Comparison of ENCODE assay signal across 8 cellular contexts in the genomic region with DNA sequence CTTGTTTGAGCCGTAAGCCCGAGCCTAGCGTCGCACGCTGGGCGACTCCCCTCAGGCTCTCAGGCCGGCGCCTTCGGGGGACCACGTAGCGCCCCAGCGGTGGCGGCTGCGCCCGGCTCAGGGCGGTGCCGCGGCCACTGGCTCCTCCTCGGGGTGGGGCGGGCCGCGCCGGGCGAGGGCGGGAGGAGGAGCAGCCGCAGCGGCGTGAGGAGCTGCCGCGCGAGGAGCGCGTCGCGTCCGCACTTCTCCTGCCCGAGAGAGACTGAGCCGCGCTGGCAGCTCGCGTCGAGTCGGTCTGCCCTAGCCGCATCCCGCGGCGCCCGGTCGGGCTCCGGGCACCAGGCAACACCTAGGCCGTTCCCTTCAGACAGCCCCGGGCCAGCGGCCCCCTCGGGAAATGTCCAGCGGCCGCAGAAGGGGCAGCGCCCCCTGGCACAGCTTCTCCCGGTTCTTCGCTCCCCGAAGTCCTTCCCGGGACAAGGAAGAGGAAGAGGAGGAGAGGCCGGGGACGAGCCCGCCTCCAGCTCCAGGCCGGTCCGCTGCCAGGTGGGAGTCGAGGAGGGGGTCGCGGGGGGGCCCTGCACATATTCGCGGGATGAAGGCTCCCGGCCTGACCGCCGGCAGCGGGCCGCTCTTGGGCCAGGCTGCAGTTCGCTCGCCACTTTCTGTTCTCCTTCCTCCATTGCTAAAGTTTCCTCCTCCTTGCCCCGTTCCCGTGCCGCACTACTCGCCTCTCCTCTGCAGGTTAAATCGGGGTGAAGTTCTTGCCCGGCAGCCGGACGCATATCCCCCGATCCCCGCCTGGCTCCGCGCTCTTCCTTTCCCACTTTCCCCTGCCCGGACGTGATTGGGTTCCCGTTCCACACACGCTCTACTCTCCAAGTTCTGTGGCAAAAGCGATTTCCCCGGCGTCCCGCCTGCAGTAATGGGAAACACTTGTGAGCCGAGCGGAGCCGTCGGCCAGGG. TPM values are rescaled to one million over a fixed set of nuclear protein-coding genes. Genes with fewer than 3 reads are reported as not detected.
DNase-seq lines count a peak whose midpoint lies in the region; ATAC-seq and TF ChIP-seq lines count a peak whose summit lies in the region.

Gene CRYBG3 (plus strand): TSS at position 202 of the 966 bp plus-strand sequence. CDS start 196 bp downstream, at position 398.

- H3K4me1 Mint-ChIP-seq in endothelial cell (ENCODE audit: unreplicated experiment) = peaks cover 23% of the 10 kb centered on the region

- peak within 1 kb of the TSS; percentile 97 for H3K27ac Mint-ChIP-seq in endothelial cell (ENCODE audit: unreplicated experiment)

- H3K9me3 Mint-ChIP-seq in endothelial cell (ENCODE audit: unreplicated experiment) = no peaks in the 10 kb centered on the region

- H3K4me3 Mint-ChIP-seq in endothelial cell (ENCODE audit: unreplicated experiment) = peak within 1 kb of the TSS; percentile 100

- H3K36me3 Mint-ChIP-seq in endothelial cell (ENCODE audit: low read depth, unreplicated experiment) = peaks cover 4% of the 10 kb centered on the region

- H3K27me3 Mint-ChIP-seq in endothelial cell (ENCODE audit: unreplicated experiment) = peaks cover 17% of the 10 kb centered on the region

- DNase-seq in COLO829 (ENCODE audit: low spot score) (peak; percentile 77), NOMO-1 treated with dmso at 0.1 percent for 144 hours (lab: John Stamatoyannopoulos, UW; ENCODE audit: unreplicated experiment) (peak; percentile 78), endothelial cell (ENCODE audit: low spot score) (peak; percentile 84), midbrain (lab: John Stamatoyannopoulos, UW) (peak; percentile 83)
- peak; percentile 82 for DNase-seq in activated CD8-positive, alpha-beta memory T cell treated with anti-CD3 and anti-CD28 coated beads, Interleukin-2, amount 50 U/mL, for 4 hours
- DNase-seq in stimulated activated CD8-positive, alpha-beta memory T cell treated with anti-CD3 and anti-CD28 coated beads, Interleukin-15, amount 100 ng/mL, for 48 hours (ENCODE audit: low read depth in 2 of 2) = peak; percentile 81

- no peak for TF ChIP-seq CTCF in endothelial cell (IDR thresholded peaks at IDR 0.05; ENCODE audit: unreplicated experiment)

- ATAC-seq in GM19455 (IDR thresholded peaks at IDR 0.05; ENCODE audit: unreplicated experiment) (peak; percentile 98), HG03575 (IDR thresholded peaks at IDR 0.05; ENCODE audit: extremely low read depth, insufficient number of reproducible peaks, low FRiP score, unreplicated experiment) (peak; percentile 80)

RNA-seq across cellular contexts. Expression of gene CRYBG3, which starts in this region (rescaled TPM):
- total RNA-seq in endothelial cell (ENCODE audit: unreplicated experiment) = 18.5 TPM

Comparison
In these comparisons a context has a peak if more than half of its experiments do, and no peak if none do; other contexts are left out.
1. Peak in every context shown above with its lines: DNase-seq and ATAC-seq.